9 cellular contexts compared by ENCODE assay signal in genomic region chr12:52010692-52011601, GRCh38. TPM values are rescaled to one million over a fixed set of nuclear protein-coding genes. Genes with fewer than 3 reads are reported as not detected.
DNase-seq lines count a peak whose midpoint lies in the region; FAIRE-seq and TF ChIP-seq lines count a peak whose summit lies in the region.
"Had no signal": no experiment of that assay in that cellular context is flagged by ENCODE, and none has a peak within 500 bp of the region (broad histone marks: within the 10 kb centered on the region; RNA-seq: fewer than 3 reads in every experiment).

No MANE protein-coding gene starts in this region.

- TF ChIP-seq CTCF in 22Rv1 (IDR thresholded peaks at IDR 0.05), result no peak
- TF ChIP-seq CTCF in nephron (IDR thresholded peaks at IDR 0.05; ENCODE audit: unreplicated experiment in 3 of 3), result no peak

- H3K9me3 ChIP-seq in endocrine pancreas (ENCODE audit: control insufficient read depth, low read length) (no peaks in the 10 kb centered on the region), small intestine (ENCODE audit: control insufficient read depth, low read depth) (no peaks in the 10 kb centered on the region)

- peaks cover 13% of the 10 kb centered on the region for H3K27me3 Mint-ChIP-seq in nephron (ENCODE audit: low read depth)

- H3K4me3 ChIP-seq in endocrine pancreas (ENCODE audit: control insufficient read depth, insufficient read depth, low read length), result no peak overlapping the region
- no peak overlapping the region for H3K4me3 ChIP-seq in small intestine (ENCODE audit: low read depth in 1 of 2, low read length in 2 of 2)

- peak overlapping the region; percentile 51 to 90 (median 74) for H3K4me3 Mint-ChIP-seq in nephron

- no peak for FAIRE-seq in small intestine (lab: Jason Lieb, UNC)

- peaks cover 25% of the 10 kb centered on the region for H3K36me3 Mint-ChIP-seq in nephron (ENCODE audit: low read depth)

- H3K27me3 ChIP-seq in endocrine pancreas (ENCODE audit: control insufficient read depth, insufficient read depth, low read length), result no peaks in the 10 kb centered on the region
- H3K27me3 ChIP-seq in small intestine (ENCODE audit: control insufficient read depth in 2 of 2, insufficient read depth in 2 of 2, low read length in 2 of 2), result no peaks in the 10 kb centered on the region

- H3K4me1 ChIP-seq in endocrine pancreas (ENCODE audit: control insufficient read depth, insufficient read depth, low read length) (no peaks in the 10 kb centered on the region), small intestine (ENCODE audit: control insufficient read depth in 2 of 2, insufficient read depth in 1 of 2, low read depth in 1 of 2, low read length in 1 of 2) (no peaks in the 10 kb centered on the region)

- H3K36me3 ChIP-seq in endocrine pancreas (ENCODE audit: control insufficient read depth, insufficient read depth, low read length), result no peaks in the 10 kb centered on the region
- H3K36me3 ChIP-seq in small intestine (ENCODE audit: control insufficient read depth in 2 of 2, insufficient read depth in 2 of 2, low read length in 2 of 2), result no peaks in the 10 kb centered on the region

- peak overlapping the region; percentile 27; the same call in 1 of the 2 replicates for H3K27ac ChIP-seq in 22Rv1
- peak overlapping the region in 1 of 2 donors; percentile 76 for H3K27ac ChIP-seq in small intestine (ENCODE audit: low read depth in 1 of 2, low read length in 1 of 2)

- H3K9ac ChIP-seq in endocrine pancreas (ENCODE audit: control insufficient read depth, insufficient read depth, low read length), result peak overlapping the region; percentile 32

- H3K9me3 Mint-ChIP-seq in nephron, result no peaks in the 10 kb centered on the region
- H3K9me3 Mint-ChIP-seq: CD4-positive, CD25-positive, alpha-beta regulatory T cell had no signal

- peak overlapping the region; percentile 95 to 99 (median 99) for H3K27ac Mint-ChIP-seq in nephron
- H3K27ac Mint-ChIP-seq: CD4-positive, CD25-positive, alpha-beta regulatory T cell had no signal

- DNase-seq in NCI-H1105 (lab: John Stamatoyannopoulos, UW), result peak; percentile 22
- DNase-seq in small intestine, result no peak
- DNase-seq in iPS-NIHi7 (ENCODE audit: extremely low spot score), result no peak
- DNase-seq in DMS79 treated with DMSO at 0.1 percent for 48 hours (lab: John Stamatoyannopoulos, UW), result no peak
- no peak for DNase-seq in middle frontal gyrus (ENCODE audit: extremely low spot score, low spot score)
- DNase-seq: CD4-positive, CD25-positive, alpha-beta regulatory T cell had no signal

- peaks cover 47% of the 10 kb centered on the region for H3K4me1 Mint-ChIP-seq in nephron

- WGBS in small intestine, 3 donors, result 53 to 67% (median 56%) methylated on average over 8 of the region's 8 CpGs

RNA-seq across cellular contexts. Expression of gene TAMALIN, which starts 4.2 kb away (rescaled TPM):
- polyA plus RNA-seq in small intestine, result 10 to 100 TPM in 2 of 3 donors, 1 to 10 TPM in 1; 3.8 to 32.5 (median 13.2) TPM

RNA-seq across cellular contexts. Expression of gene NR4A1, which starts 40.3 kb away (rescaled TPM):
- polyA plus RNA-seq in small intestine, result 100 to 1,000 TPM in 1 of 3 donors, 10 to 100 TPM in 1, 1 to 10 TPM in 1; 6.7 to 100 (median 15.1) TPM

RNA-seq across cellular contexts. Expression of gene ATG101, which starts 58.8 kb away (rescaled TPM):
- 10 to 100 TPM; 49.2 to 65.1 (median 61.7) TPM for polyA plus RNA-seq in small intestine

RNA-seq across cellular contexts. Expression of gene ACVR1B, which starts 59.4 kb away (rescaled TPM):
- 10 to 100 TPM; 11.6 to 27.9 (median 15.0) TPM for polyA plus RNA-seq in small intestine
